Comparison of ENCODE assay signal across 8 cellular contexts in the genomic region with DNA sequence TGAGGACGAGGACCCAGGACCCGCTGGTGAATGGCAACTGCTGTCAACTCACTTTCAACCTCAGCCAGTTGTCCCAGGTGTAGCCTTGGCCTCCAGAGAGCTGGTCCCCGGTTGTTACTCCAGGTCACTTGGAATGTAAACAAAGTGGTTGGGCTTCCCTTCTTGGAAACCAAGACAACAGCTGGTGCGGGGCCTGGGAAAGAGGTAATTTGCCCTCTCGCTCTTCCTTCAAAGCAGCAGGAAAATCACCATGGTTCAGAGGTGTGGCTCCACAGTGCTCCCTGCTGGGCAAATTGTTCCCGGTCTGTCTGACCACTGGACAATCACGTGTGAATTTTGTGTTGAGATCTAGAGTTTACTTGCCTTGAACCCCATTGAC. TPM values are rescaled to one million over a fixed set of nuclear protein-coding genes. Genes with fewer than 3 reads are reported as not detected.
DNase-seq lines count a peak whose midpoint lies in the region; ATAC-seq and TF ChIP-seq lines count a peak whose summit lies in the region.
"Had no signal": no experiment of that assay in that cellular context is flagged by ENCODE, and none has a peak within 500 bp of the region (broad histone marks: within the 10 kb centered on the region; RNA-seq: fewer than 3 reads in every experiment).

No MANE protein-coding gene starts in this region.

- intact Hi-C loops in body of pancreas (cut with DNase I), result loop anchor here (10.0 kb wide), 2 partner anchors 410 to 480 kb away; no protein-coding TSS in a partner anchor

- WGBS in body of pancreas, 2 donors, result 23 to 26% methylated on average over 7 of the region's 7 CpGs

- no peaks in the 10 kb centered on the region for H3K27me3 ChIP-seq in body of pancreas

- no peaks in the 10 kb centered on the region for H3K36me3 ChIP-seq in body of pancreas (replicated peaks in 1 of 2; ENCODE audit: insufficient read depth in 1 of 2, low read depth in 2 of 2)

- peak overlapping the region; percentile 75 to 91 (median 80) for H3K27ac ChIP-seq in body of pancreas

- peaks cover 29% of the 10 kb centered on the region for H3K4me1 ChIP-seq in body of pancreas

- peak; percentile 60 for DNase-seq in ELR (ENCODE audit: low read depth)
- peak; percentile 60 for DNase-seq in HT1080 (ENCODE audit: low read depth)
- DNase-seq in body of pancreas, result peak; percentile 86 to 91 (median 90)
- DNase-seq in myocyte (ENCODE audit: low read depth), result peak; percentile 74
- no peak for DNase-seq in NCI-H510A treated with DMSO at 0.1 percent for 48 hours (lab: John Stamatoyannopoulos, UW)
- DNase-seq in NCI-H2171 (lab: John Stamatoyannopoulos, UW), result no peak

- peak in 2 of 3 donors; percentile 54 to 74 for TF ChIP-seq POLR2A in body of pancreas (IDR thresholded peaks at IDR 0.05)

- peak; percentile 55 to 94 (median 89) for TF ChIP-seq CTCF in body of pancreas (IDR thresholded peaks at IDR 0.05)

- no peaks in the 10 kb centered on the region for H3K9me3 ChIP-seq in body of pancreas

- no peak overlapping the region for H3K4me3 ChIP-seq in body of pancreas

- peak; percentile 93 for ATAC-seq in body of pancreas
- no peak for ATAC-seq in HG03025 (IDR thresholded peaks at IDR 0.05; ENCODE audit: low FRiP score, unreplicated experiment)

RNA-seq across cellular contexts. Expression of gene SLC1A2, which starts 15.0 kb away (rescaled TPM):
- not detected in 2 replicates for total RNA-seq in HT1080 (2014; rRNA removed; shearing (Covaris generic))
- polyA plus RNA-seq in HT1080 (2015; cell fraction: cytosol; rRNA removed), result 0.01 TPM in 1 of 2 replicates, not detected in the other
- 0.05 TPM in 1 of 2 replicates, not detected in the other for polyA plus RNA-seq in HT1080 (2015; cell fraction: nucleus; rRNA removed)
- total RNA-seq in body of pancreas (10 to 100 TPM; 23.1 to 73.7 TPM), myocyte (0.57 and 2.9 TPM in 2 replicates)
- 0.11 TPM for polyA plus RNA-seq in myocyte (2012)
- total RNA-seq: T-helper 2 cell treated with Interferon-gamma antibody and Interleukin-4, amounts not matched to agents 100 ng/mL and 5 ng/mL, for 36 hours had no signal

Comparison
In these comparisons a context has a peak if more than half of its experiments do, and no peak if none do; other contexts are left out.
1. DNase-seq: peak in ELR (single experiment), HT1080 (single experiment), body of pancreas (4 of 4) and myocyte (single experiment); none in NCI-H510A treated with DMSO at 0.1 percent for 48 hours (single experiment) and NCI-H2171 (single experiment).